Comparison of ENCODE assay signal across 15 cellular contexts in the genomic region with DNA sequence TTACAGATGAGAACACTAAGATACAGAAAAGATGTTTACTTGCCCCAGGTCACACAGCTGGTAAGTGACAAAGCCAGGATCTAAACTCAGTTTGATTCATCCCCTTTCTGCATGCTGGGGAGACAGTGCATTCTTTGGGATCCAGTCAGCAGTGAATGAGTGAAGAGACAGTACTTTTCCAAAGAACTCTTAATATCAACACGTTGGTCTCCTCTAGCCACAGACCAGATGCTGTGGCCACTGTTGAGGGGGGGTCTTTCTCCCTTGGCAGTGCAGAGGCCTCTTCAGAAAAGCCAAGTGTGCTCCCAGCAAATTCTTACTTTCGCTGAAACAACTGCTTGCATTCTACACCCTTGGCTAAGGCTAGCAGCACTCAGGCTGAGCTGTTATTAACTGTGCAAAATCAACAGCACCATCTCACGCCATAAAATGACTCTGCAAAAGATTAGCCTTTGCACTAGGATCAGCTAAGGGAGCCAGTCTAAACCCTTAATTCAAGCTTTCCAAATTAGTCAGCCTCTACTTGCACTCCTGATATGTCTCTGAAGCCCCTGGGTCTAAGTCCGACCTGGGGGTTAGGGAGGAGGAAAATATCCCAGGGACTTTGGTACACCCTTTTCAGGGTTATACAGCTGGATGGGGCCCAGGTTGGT. TPM values are rescaled to one million over a fixed set of nuclear protein-coding genes. Genes with fewer than 3 reads are reported as not detected.
DNase-seq lines count a peak whose midpoint lies in the region; ATAC-seq and TF ChIP-seq lines count a peak whose summit lies in the region.
"Had no signal": no experiment of that assay in that cellular context is flagged by ENCODE, and none has a peak within 500 bp of the region (broad histone marks: within the 10 kb centered on the region; RNA-seq: fewer than 3 reads in every experiment).

No MANE protein-coding gene starts in this region.

- H3K36me3 ChIP-seq in thyroid gland = no peaks in the 10 kb centered on the region

- H3K4me3 ChIP-seq in thyroid gland (replicated peaks in 1 of 3) = no peak overlapping the region

- WGBS in thyroid gland, 2 donors = 30 to 54% methylated on average over 4 of the region's 4 CpGs

- H3K27ac ChIP-seq in foreskin keratinocyte (no peak overlapping the region), thyroid gland (peak overlapping the region; percentile 91 to 98 (median 98))

- no peak for TF ChIP-seq POLR2A in thyroid gland (IDR thresholded peaks at IDR 0.05)

- DNase-seq in H4 (ENCODE audit: low spot score) = peak; percentile 78
- peak; percentile 24 for DNase-seq in T1000 (lab: John Stamatoyannopoulos, UW)
- DNase-seq in foreskin keratinocyte = peak; percentile 62 to 83
- DNase-seq in thyroid gland = peak; percentile 87 to 88
- no peak for DNase-seq in GOT3 (lab: John Stamatoyannopoulos, UW)
- DNase-seq in activated CD4-positive, alpha-beta T cell treated with anti-CD3 and anti-CD28 coated beads, Interleukin-2, amount 50 U/mL, for 48 hours = no peak
- DNase-seq in NCI-H1092 (lab: John Stamatoyannopoulos, UW) = no peak
- DNase-seq: activated gamma-delta T cell, DND-41, Karpas-422, right cardiac atrium had no signal

- intact Hi-C loops in thyroid gland (cut with DNase I) = no loop called here

- H3K4me1 ChIP-seq in foreskin keratinocyte (peaks cover 13% of the 10 kb centered on the region), thyroid gland (peaks cover 68 to 77% of the 10 kb centered on the region in 2 donors)

- H3K27me3 ChIP-seq in foreskin keratinocyte (no peaks in the 10 kb centered on the region), thyroid gland (no peaks in the 10 kb centered on the region)

- TF ChIP-seq CTCF in foreskin keratinocyte (conservative IDR thresholded peaks at IDR 0.05) = no peak
- peak in 1 of 6 experiments; percentile 9 for TF ChIP-seq CTCF in thyroid gland (IDR thresholded peaks at IDR 0.05)

- H3K9me3 ChIP-seq in thyroid gland = no peaks in the 10 kb centered on the region

- peak; percentile 76 for ATAC-seq in foreskin keratinocyte
- ATAC-seq: activated CD4-positive, CD25-positive, alpha-beta regulatory T cell treated with anti-CD3 and anti-CD28 coated beads, Interleukin-2, amount 50 U/mL, for 24 hours; right cardiac atrium had no signal

RNA-seq across cellular contexts. Expression of a gene that starts 4.8 kb away (rescaled TPM):
- total RNA-seq in H4 (2014; rRNA removed; shearing (Covaris generic)) = 10.4 and 10.7 TPM in 2 replicates
- total RNA-seq in foreskin keratinocyte = 8.0 and 9.8 TPM in 2 replicates
- 8.7 and 9.6 TPM in 2 replicates for polyA plus RNA-seq in foreskin keratinocyte
- total RNA-seq in thyroid gland = 10 to 100 TPM; 22.3 to 74.6 (median 50.4) TPM
- total RNA-seq: right cardiac atrium, urinary bladder had no signal
- polyA plus RNA-seq: right cardiac atrium had no signal

RNA-seq across cellular contexts. Expression of a gene that starts 57.5 kb away (rescaled TPM):
- total RNA-seq in H4 (2014; rRNA removed; shearing (Covaris generic)) = not detected in 2 replicates
- not detected in 2 replicates for total RNA-seq in foreskin keratinocyte
- not detected in 2 replicates for polyA plus RNA-seq in foreskin keratinocyte
- 1 to 10 TPM in 1 of 4 donors, under 1 TPM in 2, not detected in 1; 0.22 to 1.5 (median 0.38) TPM for total RNA-seq in thyroid gland
- total RNA-seq: mucosa of gallbladder, right cardiac atrium, SK-MEL-5, urinary bladder had no signal
- polyA plus RNA-seq: right cardiac atrium, urinary bladder had no signal

Comparison
In these comparisons a context has a peak if more than half of its experiments do, and no peak if none do; other contexts are left out.
1. DNase-seq: peak in H4 (single experiment), T1000 (single experiment), foreskin keratinocyte (2 of 2) and thyroid gland (2 of 2); none in GOT3 (single experiment), activated CD4-positive, alpha-beta T cell treated with anti-CD3 and anti-CD28 coated beads, Interleukin-2, amount 50 U/mL, for 48 hours (0 of 2) and NCI-H1092 (single experiment).